In genomic region chr20:63659370-63659769, GRCh38 we compare ENCODE assay signal across 9 cellular contexts. TPM values are rescaled to one million over a fixed set of nuclear protein-coding genes. Genes with fewer than 3 reads are reported as not detected.
DNase-seq lines count a peak whose midpoint lies in the region; ATAC-seq and TF ChIP-seq lines count a peak whose summit lies in the region.
"Had no signal": no experiment of that assay in that cellular context is flagged by ENCODE, and none has a peak within 500 bp of the region (broad histone marks: within the 10 kb centered on the region; RNA-seq: fewer than 3 reads in every experiment).

No MANE protein-coding gene starts in this region.

- H3K27me3 Mint-ChIP-seq in IgD-negative memory B cell = no peaks in the 10 kb centered on the region
- H3K27me3 Mint-ChIP-seq in naive thymus-derived CD4-positive, alpha-beta T cell = peaks cover 0 to 2% (median 0%) of the 10 kb centered on the region in 5 donors

- H3K27me3 ChIP-seq in AG04450 (ENCODE audit: control insufficient read depth, insufficient read depth, low read length) (no peaks in the 10 kb centered on the region), colonic mucosa (no peaks in the 10 kb centered on the region)
- H3K27me3 ChIP-seq in naive thymus-derived CD4-positive, alpha-beta T cell (ENCODE audit: control insufficient read depth in 2 of 2, insufficient read depth in 2 of 2, low read length in 2 of 2) = no peaks in the 10 kb centered on the region

- CTCF ChIA-PET in AG04450 (lab: Charles Lee) = no interaction called here
- CTCF ChIA-PET in naive thymus-derived CD4-positive, alpha-beta T cell (lab: Charles Lee) = no interaction called here

- peak overlapping the region; percentile 81 for H3K27ac ChIP-seq in AG04450 (ENCODE audit: low read depth, low read length)
- H3K27ac ChIP-seq in colonic mucosa = peak overlapping the region; percentile 59
- H3K27ac ChIP-seq in naive thymus-derived CD4-positive, alpha-beta T cell (ENCODE audit: low read depth, low read length) = no peak overlapping the region

- peaks cover 9% of the 10 kb centered on the region for H3K4me1 ChIP-seq in colonic mucosa
- H3K4me1 ChIP-seq in naive thymus-derived CD4-positive, alpha-beta T cell (ENCODE audit: control insufficient read depth in 2 of 2, insufficient read depth in 2 of 2, low read length in 2 of 2) = peaks cover 10 to 16% of the 10 kb centered on the region in 2 donors

- H3K9me3 ChIP-seq in AG04450 (ENCODE audit: control insufficient read depth, insufficient read depth, low read length) = no peaks in the 10 kb centered on the region; the same call in 1 of the 2 replicates
- no peaks in the 10 kb centered on the region for H3K9me3 ChIP-seq in colonic mucosa
- no peaks in the 10 kb centered on the region for H3K9me3 ChIP-seq in naive thymus-derived CD4-positive, alpha-beta T cell (ENCODE audit: control insufficient read depth in 2 of 3, low read length in 3 of 3)

- DNase-seq in AG04450 (ENCODE audit: low read depth, low spot score) = no peak
- DNase-seq in colonic mucosa = no peak
- no peak for DNase-seq in naive thymus-derived CD4-positive, alpha-beta T cell
- no peak for DNase-seq in NCI-H2171 treated with DMSO at 0.1 percent for 48 hours (lab: John Stamatoyannopoulos, UW)
- DNase-seq in ecto neural progenitor cell (ENCODE audit: low spot score) = no peak
- DNase-seq in DMS53 (lab: John Stamatoyannopoulos, UW) = no peak

- H3K9me3 Mint-ChIP-seq in IgD-negative memory B cell = no peaks in the 10 kb centered on the region
- no peaks in the 10 kb centered on the region for H3K9me3 Mint-ChIP-seq in naive thymus-derived CD4-positive, alpha-beta T cell

- peaks cover 3% of the 10 kb centered on the region for H3K36me3 Mint-ChIP-seq in IgD-negative memory B cell
- peaks cover 0 to 8% (median 0%) of the 10 kb centered on the region in 5 donors for H3K36me3 Mint-ChIP-seq in naive thymus-derived CD4-positive, alpha-beta T cell

- intact Hi-C loops in colonic mucosa (cut with DNase I) = no loop called here
- intact Hi-C loops in naive thymus-derived CD4-positive, alpha-beta T cell (cut with micrococcal nuclease) = loop anchor here in 1 of 2 donors (2.0 to 10.0 kb wide), 2 partner anchors 79 to 1275 kb away; partner anchors contain the start of gene RPS21

- peak overlapping the region; percentile 89 for H3K4me3 ChIP-seq in AG04450 (ENCODE audit: low read depth, low read length)
- H3K4me3 ChIP-seq in colonic mucosa = peak overlapping the region; percentile 69
- H3K4me3 ChIP-seq in naive thymus-derived CD4-positive, alpha-beta T cell (ENCODE audit: low read length) = peak overlapping the region; percentile 100

- peak overlapping the region; percentile 95 to 98 (median 97) for H3K4me3 Mint-ChIP-seq in IgD-negative memory B cell
- peak overlapping the region in 9 of 10 donors; percentile 86 to 97 (median 95) for H3K4me3 Mint-ChIP-seq in naive thymus-derived CD4-positive, alpha-beta T cell

- peaks cover 5 to 15% (median 9%) of the 10 kb centered on the region in 3 donors for H3K4me1 Mint-ChIP-seq in IgD-negative memory B cell
- peaks cover 8 to 49% (median 29%) of the 10 kb centered on the region in 7 donors for H3K4me1 Mint-ChIP-seq in naive thymus-derived CD4-positive, alpha-beta T cell

- H3K27ac Mint-ChIP-seq in IgD-negative memory B cell = peak overlapping the region in 1 of 3 donors; percentile 31
- H3K27ac Mint-ChIP-seq in naive thymus-derived CD4-positive, alpha-beta T cell = peak overlapping the region in 1 of 9 donors; percentile 97

- POLR2A ChIA-PET in AG04450 (lab: Yijun Ruan, JAX) = no interaction called here
- POLR2A ChIA-PET in naive thymus-derived CD4-positive, alpha-beta T cell (lab: Charles Lee) = no interaction called here

- TF ChIP-seq CTCF in AG04450 (IDR thresholded peaks at IDR 0.05; ENCODE audit: low read depth, low read length) (no peak), colonic mucosa (IDR thresholded peaks at IDR 0.05) (no peak)

- peak overlapping the region in 1 of 2 donors; percentile 88 for H3K9ac ChIP-seq in colonic mucosa (ENCODE audit: low read depth in 2 of 2, low read length in 2 of 2)

- no peaks in the 10 kb centered on the region for H3K36me3 ChIP-seq in colonic mucosa
- H3K36me3 ChIP-seq in naive thymus-derived CD4-positive, alpha-beta T cell (ENCODE audit: control insufficient read depth in 2 of 3, insufficient read depth in 3 of 3, low read length in 3 of 3) = peaks cover 0 to 38% (median 0%) of the 10 kb centered on the region in 3 experiments

- no peak for ATAC-seq in naive thymus-derived CD4-positive, alpha-beta T cell
- no peak for ATAC-seq in HG03571 (IDR thresholded peaks at IDR 0.05; ENCODE audit: unreplicated experiment)

RNA-seq across cellular contexts. Expression of gene RTEL1, which starts 1.3 kb away (rescaled TPM):
- 11.3 and 14.6 TPM in 2 replicates for polyA plus RNA-seq in AG04450 (2011; rRNA removed)
- polyA minus RNA-seq in AG04450 (2011; rRNA and poly(A)+ RNA removed) = 25.6 and 41.1 TPM in 2 replicates
- polyA plus RNA-seq in IgD-negative memory B cell = 2.6 TPM
- total RNA-seq in colonic mucosa = 10 to 100 TPM; 25.7 to 34.9 TPM
- 10 to 100 TPM; 28.4 to 47.2 (median 32.4) TPM for total RNA-seq in naive thymus-derived CD4-positive, alpha-beta T cell
- 1 to 10 TPM; 1.9 to 8.6 TPM for polyA plus RNA-seq in naive thymus-derived CD4-positive, alpha-beta T cell

RNA-seq across cellular contexts. Expression of gene STMN3, which starts 6.1 kb away (rescaled TPM):
- 21.8 and 26.9 TPM in 2 replicates for polyA plus RNA-seq in AG04450 (2011; rRNA removed)
- 11.3 and 13.3 TPM in 2 replicates for polyA minus RNA-seq in AG04450 (2011; rRNA and poly(A)+ RNA removed)
- 2.7 TPM for polyA plus RNA-seq in IgD-negative memory B cell
- 1 to 10 TPM; 2.5 to 5.3 TPM for total RNA-seq in colonic mucosa
- total RNA-seq in naive thymus-derived CD4-positive, alpha-beta T cell = 100 to 1,000 TPM in 2 of 5 experiments, 10 to 100 TPM in 3; 34.2 to 122 (median 70.3) TPM
- polyA plus RNA-seq in naive thymus-derived CD4-positive, alpha-beta T cell = 10 to 100 TPM; 33.5 to 37.0 TPM
- total RNA-seq: bronchial epithelial cell had no signal

RNA-seq across cellular contexts. Expression of gene GMEB2, which starts 32.5 kb away (rescaled TPM):
- 6.3 and 7.3 TPM in 2 replicates for polyA plus RNA-seq in AG04450 (2011; rRNA removed)
- polyA minus RNA-seq in AG04450 (2011; rRNA and poly(A)+ RNA removed) = 6.6 and 7.3 TPM in 2 replicates
- 10.6 TPM for polyA plus RNA-seq in IgD-negative memory B cell
- 10 to 100 TPM; 11.5 to 14.8 TPM for total RNA-seq in colonic mucosa
- 10 to 100 TPM; 17.4 to 30.2 (median 24.6) TPM for total RNA-seq in naive thymus-derived CD4-positive, alpha-beta T cell
- polyA plus RNA-seq in naive thymus-derived CD4-positive, alpha-beta T cell = 10 to 100 TPM; 11.0 to 21.9 TPM

RNA-seq across cellular contexts. Expression of gene TNFRSF6B, which starts 37.1 kb away (rescaled TPM):
- 2.5 and 5.2 TPM in 2 replicates for polyA plus RNA-seq in AG04450 (2011; rRNA removed)
- 0.74 and 1.2 TPM in 2 replicates for polyA minus RNA-seq in AG04450 (2011; rRNA and poly(A)+ RNA removed)
- polyA plus RNA-seq in IgD-negative memory B cell = not detected
- 1 to 10 TPM in 1 of 2 donors, not detected in 1; 7.5 TPM for total RNA-seq in colonic mucosa
- under 1 TPM in 1 of 5 experiments, not detected in 4; 0.74 TPM for total RNA-seq in naive thymus-derived CD4-positive, alpha-beta T cell
- under 1 TPM in 1 of 2 donors, not detected in 1; 0.22 TPM for polyA plus RNA-seq in naive thymus-derived CD4-positive, alpha-beta T cell

RNA-seq across cellular contexts. Expression of gene ARFRP1, which starts 48.4 kb away (rescaled TPM):
- polyA plus RNA-seq in AG04450 (2011; rRNA removed) = 21.4 and 23.8 TPM in 2 replicates
- polyA minus RNA-seq in AG04450 (2011; rRNA and poly(A)+ RNA removed) = 21.6 and 22.1 TPM in 2 replicates
- polyA plus RNA-seq in IgD-negative memory B cell = 64.3 TPM
- total RNA-seq in colonic mucosa = 10 to 100 TPM; 35.3 to 76.9 TPM
- 10 to 100 TPM; 55.4 to 92.1 (median 66.2) TPM for total RNA-seq in naive thymus-derived CD4-positive, alpha-beta T cell
- polyA plus RNA-seq in naive thymus-derived CD4-positive, alpha-beta T cell = 100 to 1,000 TPM in 1 of 2 donors, 10 to 100 TPM in 1; 89.1 to 108 TPM
